In genomic region chr21:16519012-16519411, GRCh38 we compare ENCODE assay signal across 31 cellular contexts.
"Had no signal": no experiment of that assay in that cellular context is flagged by ENCODE, and none has a peak within 500 bp of the region (broad histone marks: within the 10 kb centered on the region; RNA-seq: fewer than 3 reads in every experiment).

No MANE protein-coding gene starts in this region.

- H3K27ac ChIP-seq: neural progenitor cell, ovary, parathyroid adenoma, psoas muscle, right lobe of liver, sigmoid colon, spleen, stomach, thoracic aorta, thyroid gland, tibial nerve, upper lobe of left lung had no signal

- H3K36me3 Mint-ChIP-seq: naive thymus-derived CD4-positive, alpha-beta T cell; natural killer cell; stimulated activated naive B cell treated with anti-CD40 and anti-IgM and Interleukin-4, amounts not matched to agents 10 μg/mL and 1 μg/mL and 100 μg/mL, for 72 hours had no signal

- H3K27me3 Mint-ChIP-seq: naive thymus-derived CD4-positive, alpha-beta T cell; progenitor cell of endocrine pancreas; stimulated activated naive B cell treated with anti-CD40 and anti-IgM and Interleukin-4, amounts not matched to agents 10 μg/mL and 1 μg/mL and 100 μg/mL, for 72 hours; stimulated activated naive CD8-positive, alpha-beta T cell treated with anti-CD3 and anti-CD28 coated beads, Interleukin-15, Interleukin-2, amounts not matched to agents 100 ng/mL and 50 ng/mL, for 24 hours had no signal

- DNase-seq: naive thymus-derived CD4-positive, alpha-beta T cell; natural killer cell; occipital lobe; ovary; posterior cingulate gyrus; psoas muscle; right cardiac atrium; right lobe of liver; sigmoid colon; spleen; stimulated activated CD4-positive, alpha-beta T cell treated with anti-CD3 and anti-CD28 coated beads, Interleukin-12 subunit alpha, Interleukin-12 subunit beta, amount 100 ng/mL, for 4 hours; stimulated activated CD4-positive, alpha-beta T cell treated with anti-CD3 and anti-CD28 coated beads, Interleukin-1b, Interleukin-23, amount 100 ng/mL, for 48 hours; stimulated activated CD4-positive, alpha-beta T cell treated with anti-CD3 and anti-CD28 coated beads, Interleukin-4, amount 100 ng/mL, for 1 hour; stimulated activated CD4-positive, alpha-beta T cell treated with anti-CD3 and anti-CD28 coated beads, Interleukin-4, amount 100 ng/mL, for 4 hours; stimulated activated CD8-positive, alpha-beta memory T cell treated with anti-CD3 and anti-CD28 coated beads, Interleukin-4, amount 100 ng/mL, for 48 hours; stimulated activated naive B cell treated with anti-CD40 and anti-IgM and Interleukin-4, amounts not matched to agents 10 μg/mL and 1 μg/mL and 100 μg/mL, for 72 hours; stimulated activated naive CD4-positive, alpha-beta T cell treated with Interleukin-2 at 50 U/mL for 16 hours; stomach; thyroid gland; trophoblast cell; upper lobe of left lung had no signal

- H3K9me3 ChIP-seq: ovary, right lobe of liver, stomach, thoracic aorta, thyroid gland had no signal

- H3K4me1 ChIP-seq: neural progenitor cell, parathyroid adenoma, psoas muscle, spleen, thyroid gland, upper lobe of left lung had no signal

- FAIRE-seq: urothelium cell line had no signal

- H3K9ac ChIP-seq: neural progenitor cell, parathyroid adenoma had no signal

- H3K36me3 ChIP-seq: neural progenitor cell, ovary, right lobe of liver, sigmoid colon, spleen, stomach, thoracic aorta, thyroid gland, tibial nerve, upper lobe of left lung had no signal

- H3K4me2 ChIP-seq: neural progenitor cell, smooth muscle cell had no signal

- H3K4me1 Mint-ChIP-seq: naive thymus-derived CD4-positive, alpha-beta T cell; natural killer cell; nephron; neural progenitor cell; stimulated activated naive B cell treated with anti-CD40 and anti-IgM and Interleukin-4, amounts not matched to agents 10 μg/mL and 1 μg/mL and 100 μg/mL, for 72 hours had no signal

- H3K79me2 ChIP-seq: parathyroid adenoma had no signal

- ATAC-seq: naive thymus-derived CD4-positive, alpha-beta T cell; natural killer cell; psoas muscle; right cardiac atrium; right lobe of liver; stimulated activated naive B cell treated with anti-CD40 and anti-IgM and Interleukin-4, amounts not matched to agents 10 μg/mL and 1 μg/mL and 100 μg/mL, for 72 hours had no signal

- H3K4me3 ChIP-seq: neural progenitor cell, ovary, psoas muscle, right lobe of liver, sigmoid colon, skin epidermis, smooth muscle cell, spleen, stomach, thoracic aorta, thyroid gland, tibial nerve, upper lobe of left lung had no signal

- H3K27me3 ChIP-seq: neural progenitor cell, ovary, right lobe of liver, sigmoid colon, spleen, stomach, thyroid gland, tibial nerve, upper lobe of left lung had no signal

- H3K4me3 Mint-ChIP-seq: naive thymus-derived CD4-positive, alpha-beta T cell; natural killer cell; nephron; neural progenitor cell; stimulated activated naive B cell treated with anti-CD40 and anti-IgM and Interleukin-4, amounts not matched to agents 10 μg/mL and 1 μg/mL and 100 μg/mL, for 72 hours; stimulated activated naive CD8-positive, alpha-beta T cell treated with anti-CD3 and anti-CD28 coated beads, Interleukin-15, Interleukin-2, amounts not matched to agents 100 ng/mL and 50 ng/mL, for 24 hours had no signal

- H3K27ac Mint-ChIP-seq: naive thymus-derived CD4-positive, alpha-beta T cell; natural killer cell; nephron; neural progenitor cell; progenitor cell of endocrine pancreas; stimulated activated naive B cell treated with anti-CD40 and anti-IgM and Interleukin-4, amounts not matched to agents 10 μg/mL and 1 μg/mL and 100 μg/mL, for 72 hours; stimulated activated naive CD8-positive, alpha-beta T cell treated with anti-CD3 and anti-CD28 coated beads, Interleukin-15, Interleukin-2, amounts not matched to agents 100 ng/mL and 50 ng/mL, for 24 hours had no signal

- H2AFZ ChIP-seq: neural progenitor cell, parathyroid adenoma had no signal
